In genomic region chr1:174949061-174949460, GRCh38 we compare ENCODE assay signal across 26 cellular contexts.
"Had no signal": no experiment of that assay in that cellular context is flagged by ENCODE, and none has a peak within 500 bp of the region (broad histone marks: within the 10 kb centered on the region; RNA-seq: fewer than 3 reads in every experiment).

No MANE protein-coding gene starts in this region.

- H3K27me3 Mint-ChIP-seq: naive thymus-derived CD4-positive, alpha-beta T cell; stimulated activated naive B cell treated with anti-CD40 and anti-IgM and Interleukin-4, amounts not matched to agents 10 μg/mL and 1 μg/mL and 100 μg/mL, for 72 hours; stimulated activated naive CD8-positive, alpha-beta T cell treated with anti-CD3 and anti-CD28 coated beads, Interleukin-15, Interleukin-2, amounts not matched to agents 100 ng/mL and 50 ng/mL, for 24 hours had no signal

- H3K9me3 Mint-ChIP-seq: naive thymus-derived CD4-positive, alpha-beta T cell; nephron progenitor cell; stimulated activated naive B cell treated with anti-CD40 and anti-IgM and Interleukin-4, amounts not matched to agents 10 μg/mL and 1 μg/mL and 100 μg/mL, for 72 hours; stimulated activated naive CD8-positive, alpha-beta T cell treated with anti-CD3 and anti-CD28 coated beads, Interleukin-15, Interleukin-2, amounts not matched to agents 100 ng/mL and 50 ng/mL, for 24 hours had no signal

- H3K9me3 ChIP-seq: colonic mucosa, gastrocnemius medialis, psoas muscle, sigmoid colon, thoracic aorta, tibial nerve, vagina had no signal

- H3K27ac Mint-ChIP-seq: nephron progenitor cell; stimulated activated naive B cell treated with anti-CD40 and anti-IgM and Interleukin-4, amounts not matched to agents 10 μg/mL and 1 μg/mL and 100 μg/mL, for 72 hours; stimulated activated naive CD8-positive, alpha-beta T cell treated with anti-CD3 and anti-CD28 coated beads, Interleukin-15, Interleukin-2, amounts not matched to agents 100 ng/mL and 50 ng/mL, for 24 hours had no signal

- H3K27me3 ChIP-seq: colonic mucosa, dorsolateral prefrontal cortex, gastrocnemius medialis, sigmoid colon, tibial nerve, vagina had no signal

- H3K4me3 Mint-ChIP-seq: naive thymus-derived CD4-positive, alpha-beta T cell; nephron progenitor cell; stimulated activated naive B cell treated with anti-CD40 and anti-IgM and Interleukin-4, amounts not matched to agents 10 μg/mL and 1 μg/mL and 100 μg/mL, for 72 hours; stimulated activated naive CD8-positive, alpha-beta T cell treated with anti-CD3 and anti-CD28 coated beads, Interleukin-15, Interleukin-2, amounts not matched to agents 100 ng/mL and 50 ng/mL, for 24 hours had no signal

- H3K4me3 ChIP-seq: colonic mucosa, dorsolateral prefrontal cortex, gastrocnemius medialis, lung, psoas muscle, sigmoid colon, thoracic aorta, tibial nerve, vagina had no signal

- DNase-seq: colonic mucosa; dorsolateral prefrontal cortex; effector CD4-positive, alpha-beta T cell; foreskin fibroblast; gastrocnemius medialis; head of caudate nucleus; mesendoderm; midbrain; naive thymus-derived CD4-positive, alpha-beta T cell; nephron progenitor cell; nucleus accumbens; psoas muscle; right cardiac atrium; sigmoid colon; stimulated activated CD4-positive, alpha-beta T cell treated with anti-CD3 and anti-CD28 coated beads, Interleukin-2, amount 100 ng/mL, for 24 hours; stimulated activated CD4-positive, alpha-beta T cell treated with anti-CD3 and anti-CD28 coated beads, Interleukin-4, amount 100 ng/mL, for 24 hours; stimulated activated naive B cell treated with anti-CD40 and anti-IgM and Interleukin-4, amounts not matched to agents 10 μg/mL and 1 μg/mL and 100 μg/mL, for 72 hours had no signal

- FAIRE-seq: keratinocyte had no signal

- H3K27ac ChIP-seq: colonic mucosa, dorsolateral prefrontal cortex, epithelial cell of prostate, gastrocnemius medialis, psoas muscle, sigmoid colon, thoracic aorta, tibial nerve, vagina had no signal

- ATAC-seq: esophagus mucosa; gastrocnemius medialis; left lobe of liver; naive thymus-derived CD4-positive, alpha-beta T cell; psoas muscle; right cardiac atrium; stimulated activated naive B cell treated with anti-CD40 and anti-IgM and Interleukin-4, amounts not matched to agents 10 μg/mL and 1 μg/mL and 100 μg/mL, for 72 hours had no signal

- H3K36me3 ChIP-seq: colonic mucosa, gastrocnemius medialis, sigmoid colon, thoracic aorta, tibial nerve, vagina had no signal

- H3K4me1 ChIP-seq: colonic mucosa, gastrocnemius medialis, psoas muscle, vagina had no signal
